Comparison of ENCODE assay signal across 1 cellular context in the genomic region with DNA sequence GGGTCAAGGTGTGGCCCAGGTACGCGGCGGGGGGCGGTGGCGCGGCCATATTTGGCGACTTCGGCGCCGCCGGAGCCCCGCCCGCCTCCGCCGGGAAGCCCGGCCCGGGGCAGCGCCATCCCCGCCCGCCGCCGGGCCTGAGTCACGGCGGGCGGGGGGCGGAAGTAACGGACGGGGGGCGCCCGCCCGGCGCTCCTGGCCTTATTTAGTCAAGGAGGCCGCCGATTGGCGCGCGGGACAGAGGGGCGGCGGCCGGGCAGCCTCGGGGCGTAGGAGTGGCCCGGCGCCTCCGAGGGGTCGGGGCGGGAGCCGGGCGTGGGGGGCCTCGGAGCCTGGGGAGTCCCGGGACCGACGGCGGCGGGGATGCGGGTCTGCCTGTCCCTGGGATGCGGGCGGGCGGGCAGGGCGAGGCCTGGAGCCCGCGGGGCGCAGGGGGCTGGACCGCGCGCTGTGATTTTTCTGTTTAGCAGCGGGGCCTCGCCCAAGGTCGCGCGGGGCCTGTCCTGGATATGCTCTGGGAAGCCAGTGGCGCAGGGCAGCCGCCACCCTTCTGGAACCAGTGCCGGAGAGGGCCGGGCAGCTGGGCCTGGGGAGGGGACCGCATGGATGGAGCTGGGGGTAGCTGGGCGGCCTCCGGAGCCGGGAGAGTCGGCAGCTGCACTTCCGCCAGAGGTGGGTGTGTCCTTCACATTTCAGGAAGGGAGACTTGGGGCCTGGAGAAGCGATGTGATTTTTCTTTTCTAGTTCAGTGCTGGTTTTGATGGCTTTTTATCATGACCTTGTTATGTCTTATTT.
A peak's percentile ranks its signal among the peaks of the same experiment; 100 is the strongest.
TF ChIP-seq lines count a peak whose summit lies in the region.

No MANE protein-coding gene starts in this region.

TF ChIP-seq in endothelial cell of umbilical vein, 7 proteins besides CTCF, POLR2A, EP300 and RAD21:
- TF ChIP-seq MYC (IDR thresholded peaks at IDR 0.05; ENCODE audit: low read depth, low read length) (no peak), POLR2AphosphoS5 (IDR thresholded peaks at IDR 0.05; ENCODE audit: insufficient read depth, low read depth, low read length) (peak; percentile 89), FOS (IDR thresholded peaks at IDR 0.05; ENCODE audit: borderline replicate concordance, insufficient read depth, low read length) (peak; percentile 62)
